8 cellular contexts compared by ENCODE assay signal in the genomic region with DNA sequence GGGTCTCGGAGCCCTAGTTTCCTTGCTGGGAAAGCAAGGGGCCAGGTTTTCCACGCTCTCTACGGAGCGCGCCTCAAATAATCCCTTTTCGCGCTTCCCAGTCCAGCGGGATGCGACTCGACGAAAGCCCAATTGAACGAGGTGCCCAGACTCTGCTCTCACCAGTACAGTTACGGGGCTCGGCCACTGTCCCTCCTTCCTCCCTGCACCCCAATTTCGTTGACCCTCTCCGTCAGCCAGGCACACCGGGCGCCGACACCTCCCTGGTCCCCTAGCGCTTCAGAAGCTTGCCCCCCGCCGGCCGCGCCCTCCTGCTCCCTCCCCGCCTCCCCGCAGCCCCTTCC. TPM values are rescaled to one million over a fixed set of nuclear protein-coding genes. Genes with fewer than 3 reads are reported as not detected.
DNase-seq lines count a peak whose midpoint lies in the region; ATAC-seq and TF ChIP-seq lines count a peak whose summit lies in the region.

No MANE protein-coding gene starts in this region.

- H3K27ac ChIP-seq in RWPE1 (peak overlapping the region; percentile 77), esophagus squamous epithelium (peak overlapping the region; percentile 74 to 89 (median 88)), ovary (peak overlapping the region; percentile 41 to 77)

- POLR2A ChIA-PET in RWPE1 (lab: Yijun Ruan, JAX; ENCODE audit: low non-redundant PET) = no interaction called here

- intact Hi-C loops in esophagus squamous epithelium (cut with DNase I) = no loop called here
- intact Hi-C loops in ovary (cut with DNase I) = loop anchor here in 2 of 4 donors (5.0 to 10.0 kb wide), 2 partner anchors 71 to 74 kb away; partner anchors contain the start of gene GABPB2 (in 2 of the 2)

- H3K36me3 ChIP-seq in esophagus squamous epithelium (no peaks in the 10 kb centered on the region), ovary (no peaks in the 10 kb centered on the region)

- H3K4me3 ChIP-seq in esophagus squamous epithelium (peak overlapping the region; percentile 58 to 88 (median 87)), ovary (peak overlapping the region; percentile 45)

- ATAC-seq in GM21529 (IDR thresholded peaks at IDR 0.05; ENCODE audit: unreplicated experiment) = peak; percentile 6
- ATAC-seq in GM19395 (IDR thresholded peaks at IDR 0.05; ENCODE audit: unreplicated experiment) = no peak

- peaks cover 0 to 7% (median 0%) of the 10 kb centered on the region in 4 donors for H3K27me3 ChIP-seq in esophagus squamous epithelium
- H3K27me3 ChIP-seq in ovary = no peaks in the 10 kb centered on the region

- TF ChIP-seq POLR2A in esophagus squamous epithelium (IDR thresholded peaks at IDR 0.05) (no peak), ovary (IDR thresholded peaks at IDR 0.05) (no peak)

- TF ChIP-seq CTCF in RWPE1 (conservative IDR thresholded peaks at IDR 0.05; ENCODE audit: low read depth) = no peak
- no peak for TF ChIP-seq CTCF in esophagus squamous epithelium (IDR thresholded peaks at IDR 0.05)
- no peak for TF ChIP-seq CTCF in ovary (IDR thresholded peaks at IDR 0.05)

- H3K4me1 ChIP-seq in esophagus squamous epithelium (peaks cover 16 to 48% (median 21%) of the 10 kb centered on the region in 3 donors), ovary (ENCODE audit: insufficient read depth) (peaks cover 8% of the 10 kb centered on the region)

- no peak for DNase-seq in RWPE1 (ENCODE audit: low spot score)
- no peak for DNase-seq in esophagus squamous epithelium (lab: John Stamatoyannopoulos, UW)
- DNase-seq in ovary = no peak
- no peak for DNase-seq in middle frontal gyrus (ENCODE audit: extremely low spot score, low spot score)
- DNase-seq in NCI-H524 treated with DMSO at 0.1 percent for 48 hours (lab: John Stamatoyannopoulos, UW) = no peak
- DNase-seq in ureter (ENCODE audit: low spot score) = no peak

- TF ChIP-seq EP300 in ovary (IDR thresholded peaks at IDR 0.05) = no peak

- CTCF ChIA-PET in RWPE1 (lab: Yijun Ruan, JAX) = no interaction called here

- H3K9me3 ChIP-seq in esophagus squamous epithelium = no peaks in the 10 kb centered on the region
- H3K9me3 ChIP-seq in ovary = no peaks in the 10 kb centered on the region

- 0% methylated on average over 4 to 8 of the region's 26 CpGs for WGBS in esophagus squamous epithelium, 2 donors
- 0 to 1% (median 0%) methylated on average over 21 to 26 of the region's 26 CpGs for WGBS in ovary, 3 donors

RNA-seq across cellular contexts. Expression of gene SEMA6C, which starts 0.4 kb away (rescaled TPM):
- total RNA-seq in esophagus squamous epithelium (1 to 10 TPM in 3 of 4 donors, under 1 TPM in 1; 0.91 to 3.8 (median 2.0) TPM), ovary (10 to 100 TPM in 5 of 7 donors, 1 to 10 TPM in 2; 8.0 to 18.0 (median 14.7) TPM), ureter (6.2 TPM)
- polyA plus RNA-seq in ovary = 10 to 100 TPM in 1 of 2 donors, 1 to 10 TPM in 1; 5.0 to 13.4 TPM

RNA-seq across cellular contexts. Expression of gene TNFAIP8L2, which starts 10.4 kb away (rescaled TPM):
- 1 to 10 TPM in 2 of 4 donors, not detected in 2; 2.3 to 5.7 TPM for total RNA-seq in esophagus squamous epithelium
- 1 to 10 TPM in 5 of 7 donors, under 1 TPM in 2; 0.48 to 3.8 (median 1.2) TPM for total RNA-seq in ovary
- 1 to 10 TPM; 2.1 to 4.6 TPM for polyA plus RNA-seq in ovary
- 0.34 TPM for total RNA-seq in ureter

RNA-seq across cellular contexts. Expression of gene LYSMD1, which starts 19.7 kb away (rescaled TPM):
- total RNA-seq in esophagus squamous epithelium = 1 to 10 TPM; 4.6 to 8.8 (median 5.9) TPM
- 10 to 100 TPM; 12.6 to 20.3 (median 14.3) TPM for total RNA-seq in ovary
- 10 to 100 TPM; 14.3 to 15.5 TPM for polyA plus RNA-seq in ovary
- total RNA-seq in ureter = 12.0 TPM

RNA-seq across cellular contexts. Expression of gene SCNM1, which starts 19.9 kb away (rescaled TPM):
- total RNA-seq in esophagus squamous epithelium (10 to 100 TPM; 15.2 to 29.8 (median 18.5) TPM), ovary (10 to 100 TPM; 18.6 to 32.7 (median 22.7) TPM), ureter (24.2 TPM)
- polyA plus RNA-seq in ovary = 10 to 100 TPM; 33.0 to 38.9 TPM

RNA-seq across cellular contexts. Expression of gene TMOD4, which starts 29.7 kb away (rescaled TPM):
- total RNA-seq in esophagus squamous epithelium (not detected), ovary (1 to 10 TPM in 2 of 7 donors, under 1 TPM in 3, not detected in 2; 0.42 to 1.4 (median 0.88) TPM), ureter (2.0 TPM)
- under 1 TPM in 1 of 2 donors, not detected in 1; 0.15 TPM for polyA plus RNA-seq in ovary
